Comparison of ENCODE assay signal across 11 cellular contexts in the genomic region with DNA sequence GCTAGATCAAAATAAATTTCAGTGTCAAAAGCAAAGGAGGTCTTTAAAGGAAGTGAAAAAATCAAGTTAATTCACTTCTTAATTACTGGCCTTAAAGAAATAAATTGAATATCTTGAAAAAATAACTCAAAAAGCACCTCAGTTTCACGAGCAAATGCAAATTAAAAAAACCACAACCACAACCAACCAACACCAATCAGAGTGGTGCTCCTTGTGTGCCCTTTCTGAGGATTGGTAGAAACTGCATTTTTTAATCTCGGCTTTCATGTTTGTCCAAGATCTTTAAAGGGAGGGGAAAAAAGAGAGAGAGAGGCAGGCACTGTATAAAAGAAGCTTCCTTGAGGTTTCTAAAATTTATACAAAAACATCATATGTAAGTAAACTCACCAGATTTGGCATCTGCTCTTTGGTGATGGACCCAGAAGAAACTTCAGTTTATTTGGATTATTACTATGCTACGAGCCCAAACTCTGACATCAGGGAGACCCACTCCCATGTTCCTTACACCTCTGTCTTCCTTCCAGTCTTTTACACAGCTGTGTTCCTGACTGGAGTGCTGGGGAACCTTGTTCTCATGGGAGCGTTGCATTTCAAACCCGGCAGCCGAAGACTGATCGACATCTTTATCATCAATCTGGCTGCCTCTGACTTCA.
DNase-seq lines count a peak whose midpoint lies in the region; ATAC-seq and TF ChIP-seq lines count a peak whose summit lies in the region.
"Had no signal": no experiment of that assay in that cellular context is flagged by ENCODE, and none has a peak within 500 bp of the region (broad histone marks: within the 10 kb centered on the region; RNA-seq: fewer than 3 reads in every experiment).

A gene (plus strand): TSS at position 357 of the 653 bp plus-strand sequence. CDS start 56 bp downstream, at position 413.

- H3K4me3 Mint-ChIP-seq in central memory CD8-positive, alpha-beta T cell: peak within 1 kb of the TSS; percentile 69

- in situ Hi-C loops in GM13976 (cut with MboI; ENCODE audit: low sequenced_read_pairs, unreplicated experiment): no loop called here

- peaks cover 18% of the 10 kb centered on the region for H3K4me1 Mint-ChIP-seq in central memory CD8-positive, alpha-beta T cell

- H3K27me3 Mint-ChIP-seq in central memory CD8-positive, alpha-beta T cell: no peaks in the 10 kb centered on the region

- ATAC-seq in GM19452 (IDR thresholded peaks at IDR 0.05; ENCODE audit: unreplicated experiment) (peak; percentile 32), HG03175 (IDR thresholded peaks at IDR 0.05; ENCODE audit: unreplicated experiment) (peak; percentile 31)
- peak; percentile 58 for ATAC-seq in central memory CD8-positive, alpha-beta T cell (replicated peaks; ENCODE audit: extremely low read depth, poor library complexity, severe bottlenecking)

- peaks cover 4% of the 10 kb centered on the region for H3K36me3 Mint-ChIP-seq in central memory CD8-positive, alpha-beta T cell (ENCODE audit: insufficient read depth)

- no peak for TF ChIP-seq CTCF in GM13976 (IDR thresholded peaks at IDR 0.05; ENCODE audit: borderline replicate concordance, control extremely low read depth, extremely low read depth, insufficient read depth, missing control alignments)

- DNase-seq in GM13976 (ENCODE audit: low spot score): peak; percentile 24
- DNase-seq in central memory CD8-positive, alpha-beta T cell (ENCODE audit: low spot score in 2 of 2): no peak
- no peak for DNase-seq in stimulated activated CD8-positive, alpha-beta memory T cell treated with anti-CD3 and anti-CD28 coated beads, Interleukin-4, amount 100 ng/mL, for 48 hours
- DNase-seq in NK-92 treated with Interleukin-12 subunit alpha and Interleukin-12 subunit beta, amount 100 ng/mL, for 24 hours (lab: John Stamatoyannopoulos, UW): no peak
- no peak for DNase-seq in GDM1 (lab: John Stamatoyannopoulos, UW)
- DNase-seq in HK-2 (ENCODE audit: unreplicated experiment): no peak
- DNase-seq: DND-41; NCI-H2107; stimulated activated CD4-positive, alpha-beta T cell treated with anti-CD3 and anti-CD28 coated beads, Interleukin-2, amount 100 ng/mL, for 24 hours had no signal

- peak within 1 kb of the TSS; percentile 53 for H3K27ac Mint-ChIP-seq in central memory CD8-positive, alpha-beta T cell (ENCODE audit: low read depth)

- H3K9me3 Mint-ChIP-seq in central memory CD8-positive, alpha-beta T cell: no peaks in the 10 kb centered on the region
